ENCODE assay signal across 18 cellular contexts in genomic region chr2:180694445-180695421, GRCh38.
DNase-seq lines count a peak whose midpoint lies in the region; ATAC-seq and TF ChIP-seq lines count a peak whose summit lies in the region.
"Had no signal": no experiment of that assay in that cellular context is flagged by ENCODE, and none has a peak within 500 bp of the region (broad histone marks: within the 10 kb centered on the region; RNA-seq: fewer than 3 reads in every experiment).

No MANE protein-coding gene starts in this region.

- H3K9ac ChIP-seq in muscle layer of colon (ENCODE audit: low read length): peak overlapping the region; percentile 1
- H3K9ac ChIP-seq: BLaER1 had no signal

- no peak for ATAC-seq in left colon
- ATAC-seq: foreskin keratinocyte; stimulated activated effector memory CD8-positive, alpha-beta T cell treated with anti-CD3 and anti-CD28 coated beads, Interleukin-12 subunit alpha, Interleukin-12 subunit beta, amount 100 ng/mL, for 72 hours had no signal

- TF ChIP-seq CTCF in WI38 (IDR thresholded peaks at IDR 0.05; ENCODE audit: low read depth, low read length) (no peak), tibial artery (IDR thresholded peaks at IDR 0.05) (no peak)

- CTCF ChIA-PET in HEK293T (lab: Yijun Ruan, JAX): no interaction called here

- POLR2A ChIA-PET in HEK293T (lab: Yijun Ruan, JAX): no interaction called here

- H3K9me3 ChIP-seq in muscle layer of colon (ENCODE audit: low read length): no peaks in the 10 kb centered on the region
- H3K9me3 ChIP-seq in tibial artery: no peaks in the 10 kb centered on the region
- H3K9me3 ChIP-seq: BLaER1, Peyer's patch, thoracic aorta had no signal

- intact Hi-C loops in left colon (cut with DNase I, micrococcal nuclease) (no loop called here), tibial artery (cut with DNase I; ENCODE audit: low total_unique reads) (no loop called here)

- H3K4me3 ChIP-seq in WI38 (ENCODE audit: low read depth, low read length) (peak overlapping the region; percentile 8; the same call in 1 of the 2 replicates), muscle layer of colon (ENCODE audit: low read depth in 1 of 2, low read length in 2 of 2) (peak overlapping the region in 1 of 2 donors; percentile 33), tibial artery (no peak overlapping the region)
- H3K4me3 ChIP-seq: BLaER1, Peyer's patch, thoracic aorta had no signal

- H3K27me3 ChIP-seq in muscle layer of colon (ENCODE audit: control insufficient read depth in 1 of 2, insufficient read depth in 2 of 2, low read length in 2 of 2): no peaks in the 10 kb centered on the region
- H3K27me3 ChIP-seq in tibial artery: no peaks in the 10 kb centered on the region
- H3K27me3 ChIP-seq: BLaER1, foreskin keratinocyte, Peyer's patch had no signal

- no peak overlapping the region for H3K27ac ChIP-seq in muscle layer of colon (ENCODE audit: low read depth, low read length)
- no peak overlapping the region for H3K27ac ChIP-seq in tibial artery
- H3K27ac ChIP-seq: BLaER1, foreskin keratinocyte, Peyer's patch, thoracic aorta had no signal

- H3K36me3 ChIP-seq in muscle layer of colon (ENCODE audit: insufficient read depth, low read length): no peaks in the 10 kb centered on the region
- H3K36me3 ChIP-seq in tibial artery: no peaks in the 10 kb centered on the region
- H3K36me3 ChIP-seq: BLaER1, Peyer's patch, thoracic aorta had no signal

- H3K4me1 ChIP-seq in muscle layer of colon (ENCODE audit: insufficient read depth, low read length) (peaks cover 10% of the 10 kb centered on the region), tibial artery (no peaks in the 10 kb centered on the region)
- H3K4me1 ChIP-seq: BLaER1, foreskin keratinocyte, Peyer's patch had no signal

- DNase-seq in HEK293T (ENCODE audit: extremely low spot score) (no peak), NCI-H146 treated with DMSO at 0.1 percent for 48 hours (lab: John Stamatoyannopoulos, UW; ENCODE audit: unreplicated experiment) (peak; percentile 20), left colon (no peak), AG20443 (ENCODE audit: low spot score) (no peak), tibial artery (no peak)
- no peak for DNase-seq in activated CD4-positive, alpha-beta T cell treated with anti-CD3 and anti-CD28 coated beads, Interleukin-2, amount 50 U/mL, for 4 hours
- DNase-seq: activated naive CD4-positive, alpha-beta T cell treated with anti-CD3 and anti-CD28 coated beads for 36 hours; foreskin keratinocyte; GDM1; NCI-H187; NCI-H524; Peyer's patch; stimulated activated CD4-positive, alpha-beta T cell treated with anti-CD3 and anti-CD28 coated beads, Interleukin-12 subunit alpha, Interleukin-12 subunit beta, amount 100 ng/mL, for 4 hours had no signal

TF ChIP-seq in HEK293T, 16 proteins besides CTCF, POLR2A, EP300 and RAD21:
- no peak for TF ChIP-seq FOXA1 (IDR thresholded peaks at IDR 0.05)
- TF ChIP-seq, protein P1, sequence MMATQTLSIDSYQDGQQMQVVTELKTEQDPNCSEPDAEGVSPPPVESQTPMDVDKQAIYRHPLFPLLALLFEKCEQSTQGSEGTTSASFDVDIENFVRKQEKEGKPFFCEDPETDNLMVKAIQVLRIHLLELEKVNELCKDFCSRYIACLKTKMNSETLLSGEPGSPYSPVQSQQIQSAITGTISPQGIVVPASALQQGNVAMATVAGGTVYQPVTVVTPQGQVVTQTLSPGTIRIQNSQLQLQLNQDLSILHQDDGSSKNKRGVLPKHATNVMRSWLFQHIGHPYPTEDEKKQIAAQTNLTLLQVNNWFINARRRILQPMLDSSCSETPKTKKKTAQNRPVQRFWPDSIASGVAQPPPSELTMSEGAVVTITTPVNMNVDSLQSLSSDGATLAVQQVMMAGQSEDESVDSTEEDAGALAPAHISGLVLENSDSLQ (IDR thresholded peaks at IDR 0.05): 0 out of 2 replicates have a peak, but pooled peaks have one; percentile 5
